24 cellular contexts compared by ENCODE assay signal in genomic region chr16:52837251-52837650, GRCh38.
A peak's percentile ranks its signal among the peaks of the same experiment; 100 is the strongest.
DNase-seq lines count a peak whose midpoint lies in the region; ATAC-seq and TF ChIP-seq lines count a peak whose summit lies in the region.
"Had no signal": no experiment of that assay in that cellular context is flagged by ENCODE, and none has a peak within 500 bp of the region (broad histone marks: within the 10 kb centered on the region; RNA-seq: fewer than 3 reads in every experiment).

No MANE protein-coding gene starts in this region.

- H2AK5ac ChIP-seq in mesenchymal stem cell (ENCODE audit: low read length, severe bottlenecking), result no peak overlapping the region

- H3K36me3 ChIP-seq in mesenchymal stem cell (ENCODE audit: control insufficient read depth in 1 of 2, insufficient read depth in 2 of 2, low read depth in 1 of 2, low read length in 2 of 2), result no peaks in the 10 kb centered on the region
- no peaks in the 10 kb centered on the region for H3K36me3 ChIP-seq in HAP-1 (replicated peaks)
- H3K36me3 ChIP-seq: adrenal gland had no signal

- no peak overlapping the region for H4K91ac ChIP-seq in mesenchymal stem cell (ENCODE audit: low read length)

- H3K4me1 ChIP-seq in mesenchymal stem cell (ENCODE audit: control insufficient read depth, insufficient read depth, low read depth, low read length) (no peaks in the 10 kb centered on the region), HAP-1 (no peaks in the 10 kb centered on the region)
- H3K4me1 ChIP-seq: adrenal gland, parathyroid adenoma had no signal

- H3K27me3 ChIP-seq in mesenchymal stem cell (ENCODE audit: control insufficient read depth in 1 of 2, insufficient read depth in 1 of 2, low read length in 2 of 2) (no peaks in the 10 kb centered on the region), HAP-1 (ENCODE audit: low read depth) (no peaks in the 10 kb centered on the region)
- H3K27me3 ChIP-seq: adrenal gland had no signal

- TF ChIP-seq CTCF in astrocyte of the cerebellum (IDR thresholded peaks at IDR 0.05; ENCODE audit: low read depth, low read length, missing control alignments), result no peak
- TF ChIP-seq CTCF in omental fat pad (IDR thresholded peaks at IDR 0.05), result no peak

- no peak overlapping the region for H3K14ac ChIP-seq in mesenchymal stem cell (ENCODE audit: low read length in 2 of 2)

- WGBS in mesenchymal stem cell, result 34% methylated on average over 3 of the region's 3 CpGs

- no peak overlapping the region for H2BK120ac ChIP-seq in mesenchymal stem cell (ENCODE audit: low read depth, low read length)

- no peak for ATAC-seq in GM18505 (IDR thresholded peaks at IDR 0.05; ENCODE audit: unreplicated experiment)
- ATAC-seq in omental fat pad (ENCODE audit: low FRiP score), result no peak
- ATAC-seq: activated T-helper 17 cell treated with anti-CD3 and anti-CD28 coated beads, Interleukin-2, amount 50 U/mL, for 72 hours; left colon; right cardiac atrium; stimulated activated naive CD8-positive, alpha-beta T cell treated with anti-CD3 and anti-CD28 coated beads, Interleukin-15, Interleukin-2, amounts not matched to agents 100 U/mL and 50 U/mL, for 24 hours had no signal

- peaks cover 5% of the 10 kb centered on the region for H3K9me3 ChIP-seq in mesenchymal stem cell (ENCODE audit: control insufficient read depth, low read length)
- no peaks in the 10 kb centered on the region for H3K9me3 ChIP-seq in HAP-1
- H3K9me3 ChIP-seq: adrenal gland had no signal

- TF ChIP-seq POLR2A in GM18505 (IDR thresholded peaks at IDR 0.05; ENCODE audit: borderline replicate concordance, extremely low read depth, insufficient read depth, insufficient read length), result no peak

- H3K4me2 ChIP-seq in mesenchymal stem cell (ENCODE audit: low read length, poor library complexity, severe bottlenecking), result no peak overlapping the region
- H3K4me2 ChIP-seq: smooth muscle cell had no signal

- no peak overlapping the region for H3K4ac ChIP-seq in mesenchymal stem cell (ENCODE audit: low read depth in 1 of 2, low read length in 2 of 2)

- H2BK15ac ChIP-seq in mesenchymal stem cell (ENCODE audit: low read depth, poor library complexity, severe bottlenecking), result no peak overlapping the region

- H2BK12ac ChIP-seq in mesenchymal stem cell (ENCODE audit: low read length in 2 of 2), result no peak overlapping the region

- H3K23ac ChIP-seq in mesenchymal stem cell (ENCODE audit: low read length in 2 of 2), result no peak overlapping the region

- H2BK5ac ChIP-seq in mesenchymal stem cell (ENCODE audit: low read depth, low read length, poor library complexity, severe bottlenecking), result no peak overlapping the region

- no peak overlapping the region for H4K8ac ChIP-seq in mesenchymal stem cell (ENCODE audit: low read length)

- peak in 2 of 3 experiments; percentile 3 to 31 for DNase-seq in NCI-H1417 (lab: John Stamatoyannopoulos, UW)
- DNase-seq in NCI-H1417 treated with DMSO at 0.1 percent for 48 hours (lab: John Stamatoyannopoulos, UW), result no peak
- peak; percentile 82 for DNase-seq in M059J (ENCODE audit: low read depth)
- peak; percentile 9 for DNase-seq in astrocyte of the cerebellum (ENCODE audit: low read depth)
- DNase-seq in mesenchymal stem cell, result peak; percentile 59
- DNase-seq in HAP-1 (ENCODE audit: low spot score in 2 of 2), result no peak
- DNase-seq in omental fat pad (ENCODE audit: low spot score), result no peak
- DNase-seq: activated naive CD4-positive, alpha-beta T cell treated with anti-CD3 and anti-CD28 coated beads, Interleukin-2, amount 10 ng/mL, durations not matched to agents 7 days and 5 days; adrenal gland; H9; hippocampal formation; immature natural killer cell; Kasumi-1; left colon; NCI-H1694 treated with DMSO at 0.1 percent for 48 hours; NCI-H526; right cardiac atrium; SHP77; stimulated activated naive CD8-positive, alpha-beta T cell treated with anti-CD3 and anti-CD28 coated beads, Interleukin-15, Interleukin-2, amounts not matched to agents 100 U/mL and 50 U/mL, for 24 hours had no signal

- H3K18ac ChIP-seq in mesenchymal stem cell (ENCODE audit: low read depth in 1 of 2, low read length in 2 of 2), result no peak overlapping the region

- no peak overlapping the region for H2AFZ ChIP-seq in mesenchymal stem cell (ENCODE audit: low read depth, low read length)
- H2AFZ ChIP-seq: parathyroid adenoma had no signal

- H3K27ac ChIP-seq in mesenchymal stem cell (ENCODE audit: low read length, poor library complexity, severe bottlenecking), result no peak overlapping the region
- H3K27ac ChIP-seq: 22Rv1, adrenal gland, parathyroid adenoma had no signal

- H3K9ac ChIP-seq in mesenchymal stem cell (ENCODE audit: low read length), result no peak overlapping the region
- H3K9ac ChIP-seq: parathyroid adenoma had no signal

- in situ Hi-C loops in astrocyte of the cerebellum (cut with HindIII; ENCODE audit: low sequenced_read_pairs), result no loop called here
- in situ Hi-C loops in HAP-1 (cut with MboI; ENCODE audit: low sequenced_read_pairs), result no loop called here

- H3K4me3 ChIP-seq in astrocyte of the cerebellum (ENCODE audit: low read depth, low read length) (no peak overlapping the region), mesenchymal stem cell (ENCODE audit: insufficient read depth in 1 of 2, low read depth in 1 of 2, low read length in 2 of 2) (no peak overlapping the region), HAP-1 (no peak overlapping the region)
- H3K4me3 ChIP-seq: adrenal gland, smooth muscle cell had no signal

- no peaks in the 10 kb centered on the region for H3K79me1 ChIP-seq in mesenchymal stem cell (replicated peaks; ENCODE audit: low read length, poor library complexity, severe bottlenecking)

Comparison
In these comparisons a context has a peak if more than half of its experiments do, and no peak if none do; other contexts are left out.
1. DNase-seq: peak in NCI-H1417 (2 of 3), M059J (single experiment), astrocyte of the cerebellum (single experiment) and mesenchymal stem cell (single experiment); none in NCI-H1417 treated with DMSO at 0.1 percent for 48 hours (single experiment), HAP-1 (0 of 2) and omental fat pad (single experiment).